20 cellular contexts compared by ENCODE assay signal in the genomic region with DNA sequence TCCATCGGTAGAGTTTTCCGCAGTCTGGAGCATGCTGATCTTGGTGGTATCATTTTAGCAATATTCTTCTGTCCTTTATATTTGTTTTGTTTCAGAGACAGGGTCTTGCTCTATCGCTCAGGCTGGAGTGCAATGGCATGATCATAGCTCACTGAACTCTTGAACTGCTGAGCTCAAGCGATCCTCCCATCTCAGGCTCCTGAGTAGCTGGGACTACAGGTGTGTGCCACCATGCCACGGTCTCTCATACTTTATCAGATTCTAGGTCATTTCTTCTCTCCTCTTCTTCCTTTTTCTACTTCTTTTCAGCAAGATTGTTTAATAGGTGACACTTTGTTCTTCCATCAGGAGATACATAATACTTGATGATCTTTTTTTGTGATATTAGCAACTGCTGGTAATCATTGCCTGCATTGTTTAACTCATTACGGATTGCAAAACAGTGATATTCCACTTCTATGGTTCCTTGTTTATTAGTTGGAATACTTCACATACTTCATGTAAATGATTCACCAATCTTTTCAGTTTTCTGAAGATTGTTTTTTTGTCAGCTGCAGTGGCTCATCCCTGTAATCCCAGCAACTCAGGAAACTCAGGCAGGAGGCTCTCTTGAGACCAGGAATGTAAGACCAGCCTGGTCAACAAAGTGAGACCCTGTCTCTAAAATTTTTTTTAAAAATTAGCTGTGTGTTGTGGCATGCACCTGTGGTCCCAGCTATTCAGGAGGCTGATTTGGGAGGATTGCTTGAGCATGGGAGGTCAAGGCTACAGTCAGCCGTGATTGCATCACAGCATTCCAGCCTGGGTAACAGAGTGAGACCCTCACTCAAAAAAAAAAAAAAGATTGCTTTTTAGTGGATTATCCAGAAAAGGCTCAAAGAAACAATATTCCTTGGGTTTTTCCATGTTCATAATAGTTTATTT. TPM values are rescaled to one million over a fixed set of nuclear protein-coding genes. Genes with fewer than 3 reads are reported as not detected.
DNase-seq lines count a peak whose midpoint lies in the region; TF ChIP-seq lines count a peak whose summit lies in the region.
"Had no signal": no experiment of that assay in that cellular context is flagged by ENCODE, and none has a peak within 500 bp of the region (broad histone marks: within the 10 kb centered on the region; RNA-seq: fewer than 3 reads in every experiment).

No MANE protein-coding gene starts in this region.

- H3K4me3 ChIP-seq in AG10803 (ENCODE audit: low read length) (no peak overlapping the region), choroid plexus epithelial cell (ENCODE audit: low read depth, low read length) (no peak overlapping the region)
- H3K4me3 ChIP-seq: SK-N-MC, skin epidermis had no signal

- DNase-seq in AG10803 (ENCODE audit: low read depth) (peak; percentile 73), HT-29 (ENCODE audit: low spot score) (peak; percentile 64), choroid plexus epithelial cell (ENCODE audit: low read depth) (peak; percentile 61), kidney tubule cell (ENCODE audit: low spot score) (peak; percentile 86), middle frontal gyrus (ENCODE audit: extremely low spot score, low spot score) (no peak), NCI-H748 treated with DMSO at 0.1 percent for 48 hours (lab: John Stamatoyannopoulos, UW) (no peak), GOT3 (lab: John Stamatoyannopoulos, UW) (no peak), cerebellar cortex (ENCODE audit: low spot score) (no peak)
- DNase-seq: activated CD8-positive, alpha-beta memory T cell treated with anti-CD3 and anti-CD28 coated beads, Interleukin-2, amount 50 U/mL, for 4 hours; activated naive CD4-positive, alpha-beta T cell treated with anti-CD3 and anti-CD28 coated beads, Interleukin-2, amount 10 ng/mL, durations not matched to agents 7 days and 5 days; BE2C; brain microvascular endothelial cell; DMS153; NCI-H2029 treated with DMSO at 0.1 percent for 48 hours; NCI-H524 treated with DMSO at 0.1 percent for 48 hours; OCI-M1; stimulated activated CD4-positive, alpha-beta T cell treated with anti-CD3 and anti-CD28 coated beads, Interleukin-4, amount 100 ng/mL, for 4 hours; T-helper 9 cell had no signal

- TF ChIP-seq CTCF in AG10803 (conservative IDR thresholded peaks at IDR 0.05; ENCODE audit: low read length): no peak
- no peak for TF ChIP-seq CTCF in choroid plexus epithelial cell (conservative IDR thresholded peaks at IDR 0.05; ENCODE audit: low read depth, low read length)

RNA-seq across cellular contexts. Expression of gene CHST3, which starts 36.3 kb away (rescaled TPM):
- 12.3 and 14.1 TPM in 2 replicates for total RNA-seq in HT-29 (2014; rRNA removed; shearing (Covaris generic))

Comparison
In these comparisons a context has a peak if more than half of its experiments do, and no peak if none do; other contexts are left out.
1. DNase-seq: peak in AG10803 (single experiment), HT-29 (single experiment), choroid plexus epithelial cell (single experiment) and kidney tubule cell (single experiment); none in middle frontal gyrus (single experiment), NCI-H748 treated with DMSO at 0.1 percent for 48 hours (single experiment), GOT3 (single experiment) and cerebellar cortex (single experiment).